In the genomic region with DNA sequence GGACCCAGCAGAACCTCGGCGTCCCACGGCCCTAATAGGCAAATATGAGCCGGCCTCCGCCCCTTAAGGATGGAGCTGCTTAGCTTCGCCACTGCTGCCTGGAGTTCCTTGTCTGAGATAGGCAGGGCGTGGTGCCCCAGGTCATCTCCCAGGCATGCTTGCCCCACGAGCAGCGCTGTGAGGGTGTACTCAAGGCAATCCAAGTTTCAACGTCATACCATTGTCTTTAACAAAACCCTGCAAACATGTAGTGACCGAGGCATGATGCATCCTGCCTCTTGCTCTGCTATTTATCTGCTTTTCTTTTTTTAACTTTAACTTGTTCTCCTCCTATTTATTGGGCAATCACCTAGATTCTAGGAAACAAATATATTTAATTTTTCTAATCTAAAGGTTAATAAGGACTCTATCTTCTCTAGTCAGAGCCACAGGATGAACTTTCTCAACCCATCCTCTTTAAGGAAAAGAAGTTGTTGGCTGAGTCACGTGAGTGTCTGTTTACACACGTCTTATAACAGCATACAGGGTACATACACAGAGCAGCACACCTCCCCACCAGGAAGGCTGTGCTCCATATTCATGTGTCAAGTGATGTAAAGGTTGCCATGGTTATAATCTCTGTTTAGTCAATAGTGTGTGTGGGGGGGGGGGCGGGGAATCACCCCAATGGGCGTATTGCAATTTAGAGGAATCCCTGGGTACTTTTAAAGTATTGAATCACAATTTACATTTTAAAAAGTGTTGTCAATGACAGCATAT, we compare ENCODE assay signal across 9 cellular contexts. TPM values are rescaled to one million over a fixed set of nuclear protein-coding genes. Genes with fewer than 3 reads are reported as not detected.
A peak's percentile ranks its signal among the peaks of the same experiment; 100 is the strongest.
DNase-seq lines count a peak whose midpoint lies in the region; ATAC-seq and TF ChIP-seq lines count a peak whose summit lies in the region.
"Had no signal": no experiment of that assay in that cellular context is flagged by ENCODE, and none has a peak within 500 bp of the region (broad histone marks: within the 10 kb centered on the region; RNA-seq: fewer than 3 reads in every experiment).

No MANE protein-coding gene starts in this region.

- H3K4me3 Mint-ChIP-seq in natural killer cell = no peak overlapping the region

- no peak for ATAC-seq in HG03280 (IDR thresholded peaks at IDR 0.05; ENCODE audit: unreplicated experiment)
- no peak for ATAC-seq in HG03521 (IDR thresholded peaks at IDR 0.05; ENCODE audit: unreplicated experiment)
- no peak for ATAC-seq in natural killer cell

- no peak for TF ChIP-seq CTCF in natural killer cell (IDR thresholded peaks at IDR 0.05)

- no peaks in the 10 kb centered on the region for H3K36me3 Mint-ChIP-seq in natural killer cell

- H3K27ac Mint-ChIP-seq in natural killer cell = no peak overlapping the region

- intact Hi-C loops in natural killer cell (cut with micrococcal nuclease) = no loop called here

- no peaks in the 10 kb centered on the region for H3K4me1 Mint-ChIP-seq in natural killer cell

- peaks cover 10 to 34% of the 10 kb centered on the region in 2 donors for H3K27me3 Mint-ChIP-seq in natural killer cell (ENCODE audit: low read depth in 2 of 2)

- DNase-seq in A172 (ENCODE audit: low spot score) = peak; percentile 90
- peak; percentile 89 for DNase-seq in HPDE6-E6E7 (ENCODE audit: extremely low spot score)
- peak; percentile 93 for DNase-seq in amniotic epithelial cell (ENCODE audit: low read depth)
- DNase-seq in islet precursor cell = peak; percentile 84
- no peak for DNase-seq in natural killer cell
- DNase-seq in GDM1 (lab: John Stamatoyannopoulos, UW) = no peak
- DNase-seq: hippocampal formation had no signal

- H3K9me3 Mint-ChIP-seq in natural killer cell = no peaks in the 10 kb centered on the region

RNA-seq across cellular contexts. Expression of a gene that starts 27.3 kb away (rescaled TPM):
- 5.6 and 5.9 TPM in 2 replicates for total RNA-seq in A172 (2014; rRNA removed; shearing (Covaris generic))
- 10 to 100 TPM in 2 of 3 donors, 1 to 10 TPM in 1; 8.7 to 11.4 (median 10.5) TPM for total RNA-seq in natural killer cell

Comparison
In these comparisons a context has a peak if more than half of its experiments do, and no peak if none do; other contexts are left out.
1. DNase-seq: peak in A172 (single experiment), HPDE6-E6E7 (single experiment), amniotic epithelial cell (single experiment) and islet precursor cell (single experiment); none in natural killer cell (single experiment) and GDM1 (single experiment).